19 cellular contexts compared by ENCODE assay signal in the genomic region with DNA sequence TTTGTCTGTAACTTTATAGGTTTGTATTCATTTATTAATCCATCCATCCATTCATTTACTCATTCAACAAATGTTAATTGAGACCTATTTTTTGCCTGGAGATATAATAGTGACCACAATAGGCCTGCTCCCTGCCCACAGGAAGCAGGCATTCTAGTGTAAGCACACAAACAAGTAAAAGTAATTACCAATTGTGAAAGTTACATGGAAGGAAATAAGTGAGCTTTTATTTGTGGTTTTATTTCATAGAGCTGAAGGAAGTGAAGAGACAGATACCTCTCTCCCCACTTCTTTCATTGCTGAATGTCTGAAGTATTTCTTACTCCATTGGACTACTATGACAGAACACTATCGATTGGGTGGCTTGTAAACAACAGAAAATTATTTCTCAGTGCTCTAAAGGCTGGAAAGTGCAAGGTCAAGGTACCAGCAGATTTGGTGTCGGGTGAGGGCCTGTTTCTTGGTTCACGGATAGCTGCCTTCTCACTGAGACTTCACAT.
DNase-seq lines count a peak whose midpoint lies in the region; ATAC-seq and TF ChIP-seq lines count a peak whose summit lies in the region.
"Had no signal": no experiment of that assay in that cellular context is flagged by ENCODE, and none has a peak within 500 bp of the region (broad histone marks: within the 10 kb centered on the region; RNA-seq: fewer than 3 reads in every experiment).

No MANE protein-coding gene starts in this region.

- no peaks in the 10 kb centered on the region for H3K27me3 ChIP-seq in parathyroid adenoma (ENCODE audit: control insufficient read depth, insufficient read depth, low read length)
- H3K27me3 ChIP-seq: SJSA1, uterus had no signal

- no peaks in the 10 kb centered on the region for H3K36me3 ChIP-seq in parathyroid adenoma (ENCODE audit: control insufficient read depth, insufficient read depth, low read length)
- H3K36me3 ChIP-seq: SJSA1, uterus had no signal

- H3K27ac Mint-ChIP-seq in activated T-cell treated with anti-CD3 and anti-CD28 coated beads, Interleukin-2, amount 50 U/mL, for 24 hours: peak overlapping the region; percentile 99
- peak overlapping the region; percentile 98 for H3K27ac Mint-ChIP-seq in activated naive CD8-positive, alpha-beta T cell treated with anti-CD3 and anti-CD28 coated beads for 36 hours
- no peak overlapping the region for H3K27ac Mint-ChIP-seq in glutamatergic neuron (ENCODE audit: unreplicated experiment)

- no peaks in the 10 kb centered on the region for H3K27me3 Mint-ChIP-seq in activated T-cell treated with anti-CD3 and anti-CD28 coated beads, Interleukin-2, amount 50 U/mL, for 24 hours
- H3K27me3 Mint-ChIP-seq in activated naive CD8-positive, alpha-beta T cell treated with anti-CD3 and anti-CD28 coated beads for 36 hours: no peaks in the 10 kb centered on the region
- H3K27me3 Mint-ChIP-seq in glutamatergic neuron (ENCODE audit: unreplicated experiment): no peaks in the 10 kb centered on the region

- peak overlapping the region; percentile 40 for H3K4me3 Mint-ChIP-seq in activated T-cell treated with anti-CD3 and anti-CD28 coated beads, Interleukin-2, amount 50 U/mL, for 24 hours
- peak overlapping the region; percentile 58 for H3K4me3 Mint-ChIP-seq in activated naive CD8-positive, alpha-beta T cell treated with anti-CD3 and anti-CD28 coated beads for 36 hours
- H3K4me3 Mint-ChIP-seq in glutamatergic neuron (ENCODE audit: unreplicated experiment): no peak overlapping the region

- no peaks in the 10 kb centered on the region for H3K9me3 ChIP-seq in parathyroid adenoma (ENCODE audit: control insufficient read depth, low read length)
- H3K9me3 ChIP-seq: A549, SJSA1, uterus had no signal

- peak overlapping the region; percentile 54 for H2AFZ ChIP-seq in parathyroid adenoma

- DNase-seq in activated T-cell treated with anti-CD3 and anti-CD28 coated beads, Interleukin-2, amount 50 U/mL, for 24 hours: no peak
- DNase-seq in activated T-cell treated with anti-CD3 and anti-CD28 coated beads for 4 hours (no peak), NAMALWA (ENCODE audit: low spot score) (peak; percentile 8), glutamatergic neuron (no peak), NK-92 (lab: John Stamatoyannopoulos, UW; ENCODE audit: unreplicated experiment) (no peak)
- no peak for DNase-seq in activated naive CD8-positive, alpha-beta T cell treated with anti-CD3 and anti-CD28 coated beads for 36 hours
- DNase-seq: activated CD8-positive, alpha-beta memory T cell treated with anti-CD3 and anti-CD28 coated beads for 24 hours; EL; head of caudate nucleus; islet precursor cell; mesenchymal stem cell; NCI-H1694 treated with DMSO at 0.1 percent for 48 hours; NCI-H510A; OCI-M1; uterus had no signal

- TF ChIP-seq CTCF in parathyroid adenoma (IDR thresholded peaks at IDR 0.05): no peak
- no peak for TF ChIP-seq CTCF in glutamatergic neuron (IDR thresholded peaks at IDR 0.05; ENCODE audit: partially characterized antibody, unreplicated experiment)

- H3K36me3 Mint-ChIP-seq in activated T-cell treated with anti-CD3 and anti-CD28 coated beads, Interleukin-2, amount 50 U/mL, for 24 hours (ENCODE audit: low read depth): peaks cover 80% of the 10 kb centered on the region
- H3K36me3 Mint-ChIP-seq in activated naive CD8-positive, alpha-beta T cell treated with anti-CD3 and anti-CD28 coated beads for 36 hours: peaks cover 81% of the 10 kb centered on the region
- H3K36me3 Mint-ChIP-seq in glutamatergic neuron (ENCODE audit: unreplicated experiment): no peaks in the 10 kb centered on the region

- no peaks in the 10 kb centered on the region for H3K79me2 ChIP-seq in parathyroid adenoma

- peaks cover 5% of the 10 kb centered on the region for H3K4me1 ChIP-seq in parathyroid adenoma
- H3K4me1 ChIP-seq: uterus had no signal

- no peak overlapping the region for H3K4me2 ChIP-seq in parathyroid adenoma (ENCODE audit: low read length)
- H3K4me2 ChIP-seq: A549 had no signal

- H3K27ac ChIP-seq in parathyroid adenoma: peak overlapping the region; percentile 39
- H3K27ac ChIP-seq: SJSA1 had no signal

- no peak overlapping the region for H3K9ac ChIP-seq in parathyroid adenoma

- no peak for ATAC-seq in HG03442 (IDR thresholded peaks at IDR 0.05; ENCODE audit: unreplicated experiment)
- ATAC-seq: A549 had no signal

- peaks cover 97% of the 10 kb centered on the region for H3K4me1 Mint-ChIP-seq in activated T-cell treated with anti-CD3 and anti-CD28 coated beads, Interleukin-2, amount 50 U/mL, for 24 hours (ENCODE audit: low read depth)
- H3K4me1 Mint-ChIP-seq in activated naive CD8-positive, alpha-beta T cell treated with anti-CD3 and anti-CD28 coated beads for 36 hours: peaks cover 92% of the 10 kb centered on the region
- H3K4me1 Mint-ChIP-seq in glutamatergic neuron (ENCODE audit: low read depth, unreplicated experiment): peaks cover 8% of the 10 kb centered on the region

- H3K9me3 Mint-ChIP-seq in activated T-cell treated with anti-CD3 and anti-CD28 coated beads, Interleukin-2, amount 50 U/mL, for 24 hours: peaks cover 5% of the 10 kb centered on the region
- peaks cover 10% of the 10 kb centered on the region for H3K9me3 Mint-ChIP-seq in activated naive CD8-positive, alpha-beta T cell treated with anti-CD3 and anti-CD28 coated beads for 36 hours
- peaks cover 1% of the 10 kb centered on the region for H3K9me3 Mint-ChIP-seq in glutamatergic neuron (ENCODE audit: unreplicated experiment)

- no peak overlapping the region for H3K4me3 ChIP-seq in parathyroid adenoma (ENCODE audit: low read depth, low read length)
- H3K4me3 ChIP-seq: A549, SJSA1, uterus had no signal
